Comparison of ENCODE assay signal across 19 cellular contexts in genomic region chr7:8783229-8783628, GRCh38.
"Had no signal": no experiment of that assay in that cellular context is flagged by ENCODE, and none has a peak within 500 bp of the region (broad histone marks: within the 10 kb centered on the region; RNA-seq: fewer than 3 reads in every experiment).

No MANE protein-coding gene starts in this region.

- ATAC-seq: heart left ventricle; left lobe of liver; natural killer cell; sciatic nerve; stimulated activated memory B cell treated with anti-CD40 and anti-IgM and Interleukin-4, amounts not matched to agents 10 μg/mL and 1 μg/mL and 100 μg/mL, for 72 hours had no signal

- DNase-seq: dorsolateral prefrontal cortex; effector CD8-positive, alpha-beta T cell; foreskin melanocyte; heart left ventricle; hypothalamus; islet precursor cell; mammary epithelial cell; natural killer cell; posterior cingulate gyrus; spleen; stimulated activated CD4-positive, alpha-beta T cell treated with anti-CD3 and anti-CD28 coated beads, Interleukin-15, amount 100 ng/mL, for 24 hours; stimulated activated CD4-positive, alpha-beta T cell treated with anti-CD3 and anti-CD28 coated beads, Interleukin-1b, Interleukin-23, amount 100 ng/mL, for 48 hours; stimulated activated CD4-positive, alpha-beta T cell treated with anti-CD3 and anti-CD28 coated beads, Interleukin-4, amount 100 ng/mL, for 24 hours; tibial artery; upper lobe of left lung had no signal

- H3K27ac ChIP-seq: dorsolateral prefrontal cortex, heart left ventricle, spleen, tibial artery, upper lobe of left lung, vagina had no signal

- H3K27me3 ChIP-seq: heart left ventricle, spleen, tibial artery, upper lobe of left lung, vagina had no signal

- H3K4me1 ChIP-seq: heart left ventricle, spleen, tibial artery, upper lobe of left lung, vagina had no signal

- H3K9me3 ChIP-seq: heart left ventricle, tibial artery, upper lobe of left lung, vagina had no signal

- H3K4me3 ChIP-seq: dorsolateral prefrontal cortex, heart left ventricle, spleen, tibial artery, upper lobe of left lung, vagina had no signal

- H3K36me3 ChIP-seq: heart left ventricle, spleen, tibial artery, upper lobe of left lung, vagina had no signal
